In the genomic region with DNA sequence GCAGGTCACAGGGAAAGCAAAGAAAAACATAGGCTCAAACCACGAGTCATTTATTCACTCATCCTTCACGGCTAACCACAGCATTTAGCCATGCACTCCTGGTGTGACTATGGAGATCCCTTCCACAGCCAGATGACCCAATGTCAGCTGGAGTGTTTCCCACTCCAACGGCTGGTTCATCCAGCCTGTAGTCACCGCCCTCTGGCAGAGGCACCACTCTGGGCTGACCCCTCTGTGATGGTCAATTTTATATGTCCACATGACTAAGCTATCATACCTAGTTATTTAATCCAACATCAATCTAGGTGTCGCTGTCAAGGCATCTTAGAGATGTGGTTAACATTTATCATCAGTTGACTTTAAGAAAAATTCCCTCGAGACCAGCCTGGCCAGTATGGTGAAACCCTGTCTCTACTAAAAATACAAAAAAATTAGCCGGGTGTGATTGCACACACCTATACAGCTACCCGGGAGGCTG, we compare ENCODE assay signal across 1 cellular context.
TF ChIP-seq lines count a peak whose summit lies in the region.

No MANE protein-coding gene starts in this region.

TF ChIP-seq in GM12878, 131 proteins besides CTCF, POLR2A, EP300 and RAD21:
- TF ChIP-seq TCF3 (IDR thresholded peaks at IDR 0.05; ENCODE audit: borderline replicate concordance, insufficient read depth, low read depth, low read length) (no peak), NBN (IDR thresholded peaks at IDR 0.05) (0 out of 2 replicates have a peak, but pooled peaks have one; percentile 15), CBFB (IDR thresholded peaks at IDR 0.05; ENCODE audit: low read depth) (peak; percentile 39; the same call in 1 of the 2 replicates), ZNF207 (IDR thresholded peaks at IDR 0.05; ENCODE audit: borderline replicate concordance) (no peak), IKZF2 (IDR thresholded peaks at IDR 0.05) (peak; percentile 34 to 37; a peak in 2 of 4 replicates), KAT2A (conservative IDR thresholded peaks at IDR 0.05; ENCODE audit: control insufficient read depth, low read depth, low read length) (no peak), FOS (IDR thresholded peaks at IDR 0.05; ENCODE audit: borderline replicate concordance, extremely low read depth, insufficient read length) (no peak), SREBF1 (IDR thresholded peaks at IDR 0.05; ENCODE audit: low read length) (no peak), DPF2 (IDR thresholded peaks at IDR 0.05) (peak; percentile 67), JUNB (IDR thresholded peaks at IDR 0.05) (0 out of 2 replicates have a peak, but pooled peaks have one; percentile 9), EED (IDR thresholded peaks at IDR 0.05; ENCODE audit: low read depth) (peak; percentile 75), MTA2 (IDR thresholded peaks at IDR 0.05; ENCODE audit: low read depth) (peak; percentile 48), TCF12 (IDR thresholded peaks at IDR 0.05; ENCODE audit: low read depth, low read length) (no peak), SMARCA5 (IDR thresholded peaks at IDR 0.05) (0 out of 2 replicates have a peak, but pooled peaks have one; percentile 41), RUNX3 (IDR thresholded peaks at IDR 0.05; ENCODE audit: low read length) (peak; percentile 73), CHD4 (IDR thresholded peaks at IDR 0.05) (no peak), BMI1 (IDR thresholded peaks at IDR 0.05; ENCODE audit: borderline replicate concordance) (no peak), GATAD2B (conservative IDR thresholded peaks at IDR 0.05; ENCODE audit: low read depth) (0 out of 2 replicates have a peak, but pooled peaks have one; percentile 35), MEF2B (IDR thresholded peaks at IDR 0.05; ENCODE audit: partially characterized antibody, poor library complexity, severe bottlenecking) (peak; percentile 85), IRF4 (IDR thresholded peaks at IDR 0.05; ENCODE audit: low read depth, low read length) (0 out of 2 replicates have a peak, but pooled peaks have one; percentile 11), NR2F1 (conservative IDR thresholded peaks at IDR 0.05) (peak; percentile 36; the same call in 1 of the 2 replicates), IKZF1 (conservative IDR thresholded peaks at IDR 0.05) (peak; percentile 77)
- TF ChIP-seq, protein P1, sequence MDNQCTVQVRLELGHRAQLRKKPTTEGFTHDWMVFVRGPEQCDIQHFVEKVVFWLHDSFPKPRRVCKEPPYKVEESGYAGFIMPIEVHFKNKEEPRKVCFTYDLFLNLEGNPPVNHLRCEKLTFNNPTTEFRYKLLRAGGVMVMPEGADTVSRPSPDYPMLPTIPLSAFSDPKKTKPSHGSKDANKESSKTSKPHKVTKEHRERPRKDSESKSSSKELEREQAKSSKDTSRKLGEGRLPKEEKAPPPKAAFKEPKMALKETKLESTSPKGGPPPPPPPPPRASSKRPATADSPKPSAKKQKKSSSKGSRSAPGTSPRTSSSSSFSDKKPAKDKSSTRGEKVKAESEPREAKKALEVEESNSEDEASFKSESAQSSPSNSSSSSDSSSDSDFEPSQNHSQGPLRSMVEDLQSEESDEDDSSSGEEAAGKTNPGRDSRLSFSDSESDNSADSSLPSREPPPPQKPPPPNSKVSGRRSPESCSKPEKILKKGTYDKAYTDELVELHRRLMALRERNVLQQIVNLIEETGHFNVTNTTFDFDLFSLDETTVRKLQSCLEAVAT (IDR thresholded peaks at IDR 0.05): 0 out of 2 replicates have a peak, but pooled peaks have one; percentile 2
- TF ChIP-seq, protein P2, sequence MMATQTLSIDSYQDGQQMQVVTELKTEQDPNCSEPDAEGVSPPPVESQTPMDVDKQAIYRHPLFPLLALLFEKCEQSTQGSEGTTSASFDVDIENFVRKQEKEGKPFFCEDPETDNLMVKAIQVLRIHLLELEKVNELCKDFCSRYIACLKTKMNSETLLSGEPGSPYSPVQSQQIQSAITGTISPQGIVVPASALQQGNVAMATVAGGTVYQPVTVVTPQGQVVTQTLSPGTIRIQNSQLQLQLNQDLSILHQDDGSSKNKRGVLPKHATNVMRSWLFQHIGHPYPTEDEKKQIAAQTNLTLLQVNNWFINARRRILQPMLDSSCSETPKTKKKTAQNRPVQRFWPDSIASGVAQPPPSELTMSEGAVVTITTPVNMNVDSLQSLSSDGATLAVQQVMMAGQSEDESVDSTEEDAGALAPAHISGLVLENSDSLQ (IDR thresholded peaks at IDR 0.05): peak; percentile 62; the same call in 1 of the 2 replicates
- TF ChIP-seq, protein P3, sequence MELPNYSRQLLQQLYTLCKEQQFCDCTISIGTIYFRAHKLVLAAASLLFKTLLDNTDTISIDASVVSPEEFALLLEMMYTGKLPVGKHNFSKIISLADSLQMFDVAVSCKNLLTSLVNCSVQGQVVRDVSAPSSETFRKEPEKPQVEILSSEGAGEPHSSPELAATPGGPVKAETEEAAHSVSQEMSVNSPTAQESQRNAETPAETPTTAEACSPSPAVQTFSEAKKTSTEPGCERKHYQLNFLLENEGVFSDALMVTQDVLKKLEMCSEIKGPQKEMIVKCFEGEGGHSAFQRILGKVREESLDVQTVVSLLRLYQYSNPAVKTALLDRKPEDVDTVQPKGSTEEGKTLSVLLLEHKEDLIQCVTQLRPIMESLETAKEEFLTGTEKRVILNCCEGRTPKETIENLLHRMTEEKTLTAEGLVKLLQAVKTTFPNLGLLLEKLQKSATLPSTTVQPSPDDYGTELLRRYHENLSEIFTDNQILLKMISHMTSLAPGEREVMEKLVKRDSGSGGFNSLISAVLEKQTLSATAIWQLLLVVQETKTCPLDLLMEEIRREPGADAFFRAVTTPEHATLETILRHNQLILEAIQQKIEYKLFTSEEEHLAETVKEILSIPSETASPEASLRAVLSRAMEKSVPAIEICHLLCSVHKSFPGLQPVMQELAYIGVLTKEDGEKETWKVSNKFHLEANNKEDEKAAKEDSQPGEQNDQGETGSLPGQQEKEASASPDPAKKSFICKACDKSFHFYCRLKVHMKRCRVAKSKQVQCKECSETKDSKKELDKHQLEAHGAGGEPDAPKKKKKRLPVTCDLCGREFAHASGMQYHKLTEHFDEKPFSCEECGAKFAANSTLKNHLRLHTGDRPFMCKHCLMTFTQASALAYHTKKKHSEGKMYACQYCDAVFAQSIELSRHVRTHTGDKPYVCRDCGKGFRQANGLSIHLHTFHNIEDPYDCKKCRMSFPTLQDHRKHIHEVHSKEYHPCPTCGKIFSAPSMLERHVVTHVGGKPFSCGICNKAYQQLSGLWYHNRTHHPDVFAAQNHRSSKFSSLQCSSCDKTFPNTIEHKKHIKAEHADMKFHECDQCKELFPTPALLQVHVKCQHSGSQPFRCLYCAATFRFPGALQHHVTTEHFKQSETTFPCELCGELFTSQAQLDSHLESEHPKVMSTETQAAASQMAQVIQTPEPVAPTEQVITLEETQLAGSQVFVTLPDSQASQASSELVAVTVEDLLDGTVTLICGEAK (IDR thresholded peaks at IDR 0.05; ENCODE audit: borderline replicate concordance): no peak
- TF ChIP-seq, protein P4, sequence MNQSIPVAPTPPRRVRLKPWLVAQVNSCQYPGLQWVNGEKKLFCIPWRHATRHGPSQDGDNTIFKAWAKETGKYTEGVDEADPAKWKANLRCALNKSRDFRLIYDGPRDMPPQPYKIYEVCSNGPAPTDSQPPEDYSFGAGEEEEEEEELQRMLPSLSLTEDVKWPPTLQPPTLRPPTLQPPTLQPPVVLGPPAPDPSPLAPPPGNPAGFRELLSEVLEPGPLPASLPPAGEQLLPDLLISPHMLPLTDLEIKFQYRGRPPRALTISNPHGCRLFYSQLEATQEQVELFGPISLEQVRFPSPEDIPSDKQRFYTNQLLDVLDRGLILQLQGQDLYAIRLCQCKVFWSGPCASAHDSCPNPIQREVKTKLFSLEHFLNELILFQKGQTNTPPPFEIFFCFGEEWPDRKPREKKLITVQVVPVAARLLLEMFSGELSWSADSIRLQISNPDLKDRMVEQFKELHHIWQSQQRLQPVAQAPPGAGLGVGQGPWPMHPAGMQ (IDR thresholded peaks at IDR 0.05; ENCODE audit: borderline replicate concordance): no peak
